In genomic region chr10:85857791-85858190, GRCh38 we compare ENCODE assay signal across 26 cellular contexts.
A peak's percentile ranks its signal among the peaks of the same experiment; 100 is the strongest.
DNase-seq lines count a peak whose midpoint lies in the region; ATAC-seq, FAIRE-seq and TF ChIP-seq lines count a peak whose summit lies in the region.
"Had no signal": no experiment of that assay in that cellular context is flagged by ENCODE, and none has a peak within 500 bp of the region (broad histone marks: within the 10 kb centered on the region; RNA-seq: fewer than 3 reads in every experiment).

No MANE protein-coding gene starts in this region.

- in situ Hi-C loops in K562 (cut with MboI), result no loop called here

- WGBS in K562 (ENCODE audit: insufficient coverage, low coverage, missing lambda C conversion rate), result 12% methylated on average over 3 of the region's 3 CpGs
- 89 to 100% (median 93%) methylated on average over 3 of the region's 3 CpGs for WGBS in adrenal gland, 4 donors

- H3K4me1 ChIP-seq in HEK293 (ENCODE audit: control insufficient read depth, insufficient read depth, low read length) (no peaks in the 10 kb centered on the region), K562 (replicated peaks in 1 of 2; ENCODE audit: control insufficient read depth in 2 of 2, insufficient read depth in 2 of 2, low read length in 2 of 2) (no peaks in the 10 kb centered on the region; a peak in 1 of 5 replicates), adrenal gland (replicated peaks in 1 of 2) (no peaks in the 10 kb centered on the region)
- H3K4me1 ChIP-seq: A549 had no signal

- peaks cover 0 to 5% of the 10 kb centered on the region in 2 experiments; a peak in 1 of 5 replicates for H3K27me3 ChIP-seq in K562 (ENCODE audit: control insufficient read depth in 2 of 2, insufficient read depth in 2 of 2, low read length in 2 of 2)
- no peaks in the 10 kb centered on the region for H3K27me3 ChIP-seq in adrenal gland
- H3K27me3 ChIP-seq: BLaER1 treated with 17β-estradiol and CSF1 and Interleukin-3, amounts not matched to agents 10 nM and 100 nM had no signal

- CTCF ChIA-PET in HEK293 (lab: Yijun Ruan, JAX), result no interaction called here
- CTCF ChIA-PET in K562 (lab: Yijun Ruan, JAX; ENCODE audit: low intra/inter-chr PET ratio), result no interaction called here

- H3K27ac ChIP-seq in HEK293 (ENCODE audit: extremely low read depth, low read depth, low read length), result no peak overlapping the region
- H3K27ac ChIP-seq in K562 (ENCODE audit: extremely low read depth, low read depth, low read length), result no peak overlapping the region
- H3K27ac ChIP-seq in coronary artery, result no peak overlapping the region
- H3K27ac ChIP-seq in adrenal gland, result no peak overlapping the region
- H3K27ac ChIP-seq: 22Rv1; A549; BLaER1 treated with 17β-estradiol and CSF1 and Interleukin-3, amounts not matched to agents 10 nM and 100 nM; C4-2B had no signal

- intact Hi-C loops in K562 (cut with micrococcal nuclease) (no loop called here), adrenal gland (cut with DNase I) (no loop called here)

- peak in 1 of 2 experiments; percentile 16; a peak in 1 of 4 replicates for TF ChIP-seq RAD21 in K562 (CRISPR knock-in tag; conservative IDR thresholded peaks at IDR 0.05 in 1 of 2, IDR thresholded peaks at IDR 0.05 in 1 of 2)

- peak in 1 of 4 experiments; percentile 13 for DNase-seq in K562 (ENCODE audit: extremely low read depth in 1 of 4, low spot score in 3 of 4)
- DNase-seq in coronary artery (ENCODE audit: low spot score), result peak; percentile 54
- peak; percentile 42 for DNase-seq in islet precursor cell
- no peak for DNase-seq in stimulated activated CD4-positive, alpha-beta T cell treated with anti-CD3 and anti-CD28 coated beads, Interleukin-1b, Interleukin-23, amount 100 ng/mL, for 48 hours
- DNase-seq in adrenal gland, result no peak
- no peak for DNase-seq in SIG-M5 (lab: John Stamatoyannopoulos, UW)
- DNase-seq: AML-193; Caco-2; CD4-positive, alpha-beta T cell; CD8-positive, alpha-beta T cell; DMS 273 treated with DMSO at 0.1 percent for 48 hours; DMS153; DMS53; DMS79; DND-41; EL; GDM1 had no signal

- H3K79me2 ChIP-seq in K562 (ENCODE audit: control insufficient read depth, insufficient read depth, low read length), result no peaks in the 10 kb centered on the region

- ATAC-seq in K562 (peak; percentile 59), GM21526 (IDR thresholded peaks at IDR 0.05; ENCODE audit: low FRiP score, unreplicated experiment) (no peak)
- ATAC-seq: A549; CD8-positive, alpha-beta T cell; GM12878 had no signal

- H3K9me3 ChIP-seq in HEK293 (ENCODE audit: control insufficient read depth, insufficient read depth, low read depth, low read length), result no peaks in the 10 kb centered on the region
- H3K9me3 ChIP-seq in K562 (replicated peaks; ENCODE audit: control insufficient read depth, insufficient read depth, low read depth, low read length), result no peaks in the 10 kb centered on the region
- H3K9me3 ChIP-seq in adrenal gland (replicated peaks in 1 of 3), result no peaks in the 10 kb centered on the region
- H3K9me3 ChIP-seq: A549; BLaER1 treated with 17β-estradiol and CSF1 and Interleukin-3, amounts not matched to agents 10 nM and 100 nM; Caco-2 had no signal

- H3K36me3 ChIP-seq in HEK293 (ENCODE audit: control insufficient read depth in 2 of 2, insufficient read depth in 1 of 2, low read length in 2 of 2) (no peaks in the 10 kb centered on the region), K562 (ENCODE audit: control insufficient read depth, insufficient read depth, low read length) (no peaks in the 10 kb centered on the region), adrenal gland (replicated peaks in 1 of 2) (no peaks in the 10 kb centered on the region)
- H3K36me3 ChIP-seq: BLaER1 treated with 17β-estradiol and CSF1 and Interleukin-3, amounts not matched to agents 10 nM and 100 nM had no signal

- no peak overlapping the region for H3K9ac ChIP-seq in K562 (ENCODE audit: insufficient read depth in 1 of 2, low read depth in 2 of 2, low read length in 2 of 2)
- H3K9ac ChIP-seq: BLaER1 treated with 17β-estradiol and CSF1 and Interleukin-3, amounts not matched to agents 10 nM and 100 nM had no signal

- TF ChIP-seq POLR2A in K562 (conservative IDR thresholded peaks at IDR 0.05) (no peak), adrenal gland (IDR thresholded peaks at IDR 0.05) (no peak)

- H3K4me3 ChIP-seq in HEK293 (ENCODE audit: low read depth, low read length) (no peak overlapping the region), K562 (no peak overlapping the region), coronary artery (no peak overlapping the region), adrenal gland (no peak overlapping the region)
- H3K4me3 ChIP-seq: A549; BLaER1 treated with 17β-estradiol and CSF1 and Interleukin-3, amounts not matched to agents 10 nM and 100 nM; GM12878 had no signal

- H2AFZ ChIP-seq in K562 (ENCODE audit: low read depth, low read length), result no peak overlapping the region

- FAIRE-seq in K562 (lab: Jason Lieb, UNC), result no peak
- FAIRE-seq: A549, GM12878, GM12892, GM18507 had no signal

- no peak for TF ChIP-seq EP300 in K562 (IDR thresholded peaks at IDR 0.05; ENCODE audit: low read length)

- H4K20me1 ChIP-seq in K562 (replicated peaks; ENCODE audit: control insufficient read depth, insufficient read depth, low read length), result peaks cover 3% of the 10 kb centered on the region; the same call in 1 of the 2 replicates
- H4K20me1 ChIP-seq: BLaER1 treated with 17β-estradiol and CSF1 and Interleukin-3, amounts not matched to agents 10 nM and 100 nM had no signal

- BruUV-seq in K562 (replicated peaks; lab: Mats Ljungman, UMichigan), result no TSS peak

- H3K4me2 ChIP-seq in K562 (ENCODE audit: insufficient read depth, low read length), result no peak overlapping the region
- H3K4me2 ChIP-seq: A549; BLaER1 treated with 17β-estradiol and CSF1 and Interleukin-3, amounts not matched to agents 10 nM and 100 nM had no signal

- H3K9me1 ChIP-seq in K562 (ENCODE audit: control insufficient read depth, insufficient read depth, low read length), result no peaks in the 10 kb centered on the region

- POLR2A ChIA-PET in HEK293 (lab: Yijun Ruan, JAX) (no interaction called here), K562 (lab: Yijun Ruan, JAX) (interaction anchor here (1.7 kb wide), 1 partner anchor 11 kb away, joined by 4 read pairs; no protein-coding TSS in a partner anchor)

- TF ChIP-seq CTCF in HEK293 (tag by site-specific recombination; IDR thresholded peaks at IDR 0.05) (no peak), K562 (IDR thresholded peaks at IDR 0.05 in 2 of 3, conservative IDR thresholded peaks at IDR 0.05 in 1 of 3; ENCODE audit: insufficient read depth in 2 of 3, low read depth in 1 of 3, low read length in 3 of 3) (peak in 2 of 3 experiments; percentile 26 to 50; a peak in 3 of 6 replicates), coronary artery (IDR thresholded peaks at IDR 0.05) (no peak), adrenal gland (IDR thresholded peaks at IDR 0.05) (no peak)

TF ChIP-seq in HEK293, 187 proteins besides CTCF, POLR2A, EP300 and RAD21:
- no peak for TF ChIP-seq ZNF692 (tag by site-specific recombination; IDR thresholded peaks at IDR 0.05)
- TF ChIP-seq SCRT2 (tag by site-specific recombination; IDR thresholded peaks at IDR 0.05), result peak; percentile 25; the same call in 1 of the 2 replicates

TF ChIP-seq in K562, 482 proteins besides CTCF, POLR2A, EP300 and RAD21 (continues in another document):
- TF ChIP-seq ZNF311 (CRISPR knock-in tag; IDR thresholded peaks at IDR 0.05) (no peak), MITF (IDR thresholded peaks at IDR 0.05) (no peak), BRF2 (IDR thresholded peaks at IDR 0.05; ENCODE audit: borderline replicate concordance, insufficient read depth, insufficient read length) (no peak), CGGBP1 (CRISPR knock-in tag; IDR thresholded peaks at IDR 0.05) (no peak), ZNF41 (CRISPR knock-in tag; conservative IDR thresholded peaks at IDR 0.05) (no peak), STAT5B (CRISPR knock-in tag; IDR thresholded peaks at IDR 0.05) (no peak)

Comparison
In these comparisons a context has a peak if more than half of its experiments do, and no peak if none do; other contexts are left out.
1. CTCF ChIP-seq: peak in K562 (2 of 3); none in HEK293 (single experiment), coronary artery (single experiment) and adrenal gland (0 of 6).
2. DNase-seq: peak in coronary artery (single experiment) and islet precursor cell (single experiment); none in stimulated activated CD4-positive, alpha-beta T cell treated with anti-CD3 and anti-CD28 coated beads, Interleukin-1b, Interleukin-23, amount 100 ng/mL, for 48 hours (single experiment), adrenal gland (0 of 7) and SIG-M5 (single experiment).
3. Of the 44 proteins assayed by ChIP-seq in both K562 and HEK293: peak only in K562: CTCF; only in HEK293: none; in both: none; in neither: 43.